Comparison of ENCODE assay signal across 18 cellular contexts in the genomic region with DNA sequence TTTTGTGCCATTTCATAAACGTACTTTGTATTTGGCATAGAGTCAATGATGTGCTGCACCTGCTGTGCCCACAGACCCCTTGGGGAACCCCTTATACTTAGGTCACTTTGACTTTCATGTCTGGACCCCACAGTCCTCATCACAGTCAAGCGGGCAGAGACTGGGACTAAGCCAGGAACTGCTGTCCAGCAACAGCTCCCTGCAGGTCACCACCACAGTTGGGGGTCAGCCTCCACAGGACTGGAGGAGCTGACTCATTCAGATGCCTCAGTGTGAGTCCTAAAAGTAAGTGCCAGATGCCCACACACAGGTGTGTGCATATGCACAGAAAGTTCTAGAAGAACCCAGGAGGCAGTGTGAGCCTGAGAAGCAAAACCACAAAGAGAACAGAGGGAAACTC.
"Had no signal": no experiment of that assay in that cellular context is flagged by ENCODE, and none has a peak within 500 bp of the region (broad histone marks: within the 10 kb centered on the region; RNA-seq: fewer than 3 reads in every experiment).

No MANE protein-coding gene starts in this region.

- H3K27ac ChIP-seq: SJSA1, SK-N-MC had no signal

- DNase-seq: Karpas-422, KG1, MG63, NCI-H1092, NCI-H1105 treated with DMSO at 0.1 percent for 48 hours, NCI-H1417 treated with DMSO at 0.1 percent for 48 hours, NCI-H146, NCI-H1694 treated with DMSO at 0.1 percent for 48 hours, NCI-H1930, NCI-H2081, NCI-H2107, NCI-H2227 treated with DMSO at 0.1 percent for 48 hours, NCI-H526 treated with DMSO at 0.1 percent for 48 hours, NCI-H774, RPMI8226, SIG-M5 had no signal

- H3K4me1 ChIP-seq: SJSA1 had no signal

- H3K9me3 ChIP-seq: MG63 had no signal

- H3K4me3 ChIP-seq: MG63, SJSA1, SK-N-MC had no signal

- H3K27me3 ChIP-seq: MG63, SJSA1 had no signal

- H3K36me3 ChIP-seq: MG63, SJSA1 had no signal
